ENCODE assay signal across 21 cellular contexts in the genomic region with DNA sequence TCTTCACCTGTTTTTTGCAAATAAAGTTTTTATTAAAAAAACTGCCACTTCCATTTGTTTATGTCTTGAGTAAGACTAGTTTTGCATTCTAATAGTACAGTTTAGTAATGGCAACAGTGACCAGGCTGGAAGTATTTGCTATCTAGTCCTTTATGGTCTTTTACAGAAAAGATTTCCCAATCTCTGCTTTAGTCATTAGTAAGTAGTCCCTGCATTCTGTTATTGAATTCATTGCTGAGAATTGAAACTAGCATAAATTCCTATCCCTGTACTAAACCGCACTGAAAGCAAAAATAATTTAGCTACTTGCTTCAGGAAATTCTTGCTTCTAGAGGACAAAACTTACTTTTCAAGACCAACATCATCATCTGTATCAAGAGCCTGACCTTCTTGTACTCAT. TPM values are rescaled to one million over a fixed set of nuclear protein-coding genes. Genes with fewer than 3 reads are reported as not detected.
DNase-seq lines count a peak whose midpoint lies in the region; ATAC-seq and TF ChIP-seq lines count a peak whose summit lies in the region.
"Had no signal": no experiment of that assay in that cellular context is flagged by ENCODE, and none has a peak within 500 bp of the region (broad histone marks: within the 10 kb centered on the region; RNA-seq: fewer than 3 reads in every experiment).

No MANE protein-coding gene starts in this region.

- intact Hi-C loops in adrenal gland (cut with DNase I), result no loop called here

- no peak overlapping the region for H3K9ac ChIP-seq in OCI-LY3 (ENCODE audit: low read length)
- no peak overlapping the region for H3K9ac ChIP-seq in smooth muscle cell (ENCODE audit: low read depth)

- peaks cover 35% of the 10 kb centered on the region for H3K36me3 ChIP-seq in OCI-LY3 (replicated peaks; ENCODE audit: low read depth, low read length)
- no peaks in the 10 kb centered on the region for H3K36me3 ChIP-seq in smooth muscle cell (ENCODE audit: low read depth)
- H3K36me3 ChIP-seq in adrenal gland (replicated peaks in 1 of 2), result no peaks in the 10 kb centered on the region
- H3K36me3 ChIP-seq: HAP-1 had no signal

- H3K4me2 ChIP-seq in OCI-LY3 (ENCODE audit: low read length), result no peak overlapping the region
- H3K4me2 ChIP-seq in smooth muscle cell, result peak overlapping the region; percentile 14

- H3K4me3 ChIP-seq in OCI-LY3 (ENCODE audit: low read length) (no peak overlapping the region), smooth muscle cell (no peak overlapping the region), adrenal gland (no peak overlapping the region)
- H3K4me3 ChIP-seq: HAP-1 had no signal

- CTCF ChIA-PET in RWPE1 (lab: Yijun Ruan, JAX), result no interaction called here

- no peaks in the 10 kb centered on the region for H3F3A ChIP-seq in smooth muscle cell (ENCODE audit: low read depth)

- peak overlapping the region; percentile 28; the same call in 1 of the 2 replicates for H3K27ac ChIP-seq in OCI-LY3 (ENCODE audit: low read length)
- H3K27ac ChIP-seq in smooth muscle cell (ENCODE audit: low read depth), result no peak overlapping the region
- no peak overlapping the region for H3K27ac ChIP-seq in adrenal gland
- no peak overlapping the region for H3K27ac ChIP-seq in RWPE1

- H3K27me3 ChIP-seq in OCI-LY3 (ENCODE audit: low read depth, low read length) (no peaks in the 10 kb centered on the region), smooth muscle cell (ENCODE audit: low read depth) (no peaks in the 10 kb centered on the region), adrenal gland (no peaks in the 10 kb centered on the region)

- DNase-seq in fibroblast of peridontal ligament (ENCODE audit: extremely low read depth) (peak; percentile 16), omental fat pad (ENCODE audit: low spot score) (no peak), smooth muscle cell (lab: John Stamatoyannopoulos, UW; ENCODE audit: unreplicated experiment) (no peak), adrenal gland (no peak), 8988T (no peak), RWPE1 (ENCODE audit: low spot score) (no peak)
- DNase-seq: C1 segment of cervical spinal cord; Calu3; CD4-positive, alpha-beta memory T cell; COR-L47; DMS53; DMS79 treated with DMSO at 0.1 percent for 48 hours; GF-D8; GOT3; HFFc6 had no signal

- no peaks in the 10 kb centered on the region for H3K9me3 ChIP-seq in OCI-LY3 (ENCODE audit: insufficient read depth, low read length)
- no peaks in the 10 kb centered on the region for H3K9me3 ChIP-seq in smooth muscle cell (replicated peaks; ENCODE audit: low read depth)
- no peaks in the 10 kb centered on the region for H3K9me3 ChIP-seq in adrenal gland (replicated peaks in 1 of 3)
- H3K9me3 ChIP-seq: HAP-1 had no signal

- peak; percentile 51 for ATAC-seq in omental fat pad (ENCODE audit: low FRiP score)

- H3K79me2 ChIP-seq in OCI-LY3 (ENCODE audit: low read length) (peaks cover 86% of the 10 kb centered on the region), smooth muscle cell (ENCODE audit: low read depth) (no peaks in the 10 kb centered on the region)

- TF ChIP-seq POLR2A in adrenal gland (IDR thresholded peaks at IDR 0.05), result no peak

- H3K4me1 ChIP-seq in OCI-LY3 (ENCODE audit: low read length) (peaks cover 28% of the 10 kb centered on the region), smooth muscle cell (ENCODE audit: low read depth) (peaks cover 7% of the 10 kb centered on the region), adrenal gland (replicated peaks in 1 of 2) (no peaks in the 10 kb centered on the region)
- H3K4me1 ChIP-seq: HAP-1 had no signal

- H2AFZ ChIP-seq in OCI-LY3 (ENCODE audit: low read depth, low read length) (no peak overlapping the region), smooth muscle cell (ENCODE audit: low read depth) (no peak overlapping the region)

- WGBS in smooth muscle cell (ENCODE audit: low lambda C conversion rate), result 0% methylated on average over 1 of the region's 1 CpG
- WGBS in adrenal gland, 4 donors, result 0 to 71% (median 56%) methylated on average over 1 of the region's 1 CpG

- POLR2A ChIA-PET in RWPE1 (lab: Yijun Ruan, JAX; ENCODE audit: low non-redundant PET), result no interaction called here

- H4K20me1 ChIP-seq in OCI-LY3 (ENCODE audit: insufficient read depth, low read length) (peaks cover 10% of the 10 kb centered on the region; the same call in 1 of the 2 replicates), smooth muscle cell (ENCODE audit: low read depth) (no peaks in the 10 kb centered on the region)

- TF ChIP-seq CTCF in OCI-LY3 (IDR thresholded peaks at IDR 0.05; ENCODE audit: low read depth, low read length) (no peak), omental fat pad (IDR thresholded peaks at IDR 0.05) (no peak), smooth muscle cell (IDR thresholded peaks at IDR 0.05; ENCODE audit: borderline replicate concordance, insufficient read depth, poor library complexity, severe bottlenecking) (no peak), adrenal gland (IDR thresholded peaks at IDR 0.05) (no peak), RWPE1 (conservative IDR thresholded peaks at IDR 0.05; ENCODE audit: low read depth) (no peak)

RNA-seq across cellular contexts. Expression of a gene that starts 46.2 kb away (rescaled TPM):
- total RNA-seq in omental fat pad (1 to 10 TPM in 1 of 4 donors, not detected in 3; 1.0 TPM), smooth muscle cell (11.1 and 18.3 TPM in 2 replicates), adrenal gland (10 to 100 TPM in 4 of 8 donors, 1 to 10 TPM in 4; 2.4 to 14.9 (median 10.3) TPM)
- polyA plus RNA-seq in smooth muscle cell (3.7 and 8.1 TPM in 2 replicates), adrenal gland (1 to 10 TPM; 3.1 to 8.4 (median 7.2) TPM)
- total RNA-seq: A172; Calu3; CD4-positive, alpha-beta memory T cell; Daoy; G401; HFFc6 had no signal
- polyA plus RNA-seq: BJ; CD4-positive, alpha-beta memory T cell had no signal
